ENCODE assay signal across 18 cellular contexts in genomic region chr18:75221902-75222301, GRCh38. TPM values are rescaled to one million over a fixed set of nuclear protein-coding genes. Genes with fewer than 3 reads are reported as not detected.
DNase-seq lines count a peak whose midpoint lies in the region; ATAC-seq and TF ChIP-seq lines count a peak whose summit lies in the region.
"Had no signal": no experiment of that assay in that cellular context is flagged by ENCODE, and none has a peak within 500 bp of the region (broad histone marks: within the 10 kb centered on the region; RNA-seq: fewer than 3 reads in every experiment).

No MANE protein-coding gene starts in this region.

- H3K9me3 ChIP-seq in CD4-positive, alpha-beta memory T cell (ENCODE audit: control insufficient read depth in 1 of 2, low read length in 2 of 2): no peaks in the 10 kb centered on the region
- H3K9me3 ChIP-seq in naive thymus-derived CD4-positive, alpha-beta T cell (ENCODE audit: control insufficient read depth in 2 of 3, low read length in 3 of 3): no peaks in the 10 kb centered on the region
- H3K9me3 ChIP-seq: mucosa of descending colon, tibial artery had no signal

- no peaks in the 10 kb centered on the region; the same call in 1 of the 2 replicates for H3K36me3 ChIP-seq in BJ (ENCODE audit: control insufficient read depth, insufficient read depth, low read length)
- no peaks in the 10 kb centered on the region for H3K36me3 ChIP-seq in CD4-positive, alpha-beta memory T cell (ENCODE audit: insufficient read depth, low read length)
- H3K36me3 ChIP-seq in naive thymus-derived CD4-positive, alpha-beta T cell (ENCODE audit: control insufficient read depth in 2 of 3, insufficient read depth in 3 of 3, low read length in 3 of 3): peaks cover 0 to 3% (median 0%) of the 10 kb centered on the region in 3 experiments
- H3K36me3 ChIP-seq: tibial artery had no signal

- POLR2A ChIA-PET in BJ (lab: Charles Lee): no interaction called here
- POLR2A ChIA-PET in CD4-positive, alpha-beta memory T cell (lab: Charles Lee; ENCODE audit: partially characterized antibody): interaction anchor here (1.0 to 1.5 kb wide), 3 partner anchors 9 to 17 kb away, joined by 3 read pairs; no protein-coding TSS in a partner anchor
- POLR2A ChIA-PET in activated naive CD8-positive, alpha-beta T cell treated with anti-CD3 and anti-CD28 coated beads, Interleukin-2, amount 10 ng/mL, durations not matched to agents 7 days and 5 days (lab: Charles Lee): interaction anchor here (0.7 kb wide), 1 partner anchor 13 kb away, joined by 5 read pairs; the partner anchor contains the start of gene PTGR3
- POLR2A ChIA-PET in naive thymus-derived CD4-positive, alpha-beta T cell (lab: Charles Lee): interaction anchor here (0.6 to 2.3 kb wide), 3 partner anchors 10 to 19 kb away, joined by 3 to 13 read pairs (median 5); partner anchors contain the start of gene PTGR3

- H3K4me1 ChIP-seq in CD4-positive, alpha-beta memory T cell (ENCODE audit: insufficient read depth, low read length): peaks cover 32% of the 10 kb centered on the region
- peaks cover 6 to 13% of the 10 kb centered on the region in 2 donors for H3K4me1 ChIP-seq in naive thymus-derived CD4-positive, alpha-beta T cell (ENCODE audit: control insufficient read depth in 2 of 2, insufficient read depth in 2 of 2, low read length in 2 of 2)

- no peaks in the 10 kb centered on the region for H3K27me3 ChIP-seq in BJ (ENCODE audit: control insufficient read depth, insufficient read depth, low read length)
- H3K27me3 ChIP-seq in CD4-positive, alpha-beta memory T cell (ENCODE audit: insufficient read depth, low read length): no peaks in the 10 kb centered on the region
- no peaks in the 10 kb centered on the region for H3K27me3 ChIP-seq in naive thymus-derived CD4-positive, alpha-beta T cell (ENCODE audit: control insufficient read depth in 2 of 2, insufficient read depth in 2 of 2, low read length in 2 of 2)
- H3K27me3 ChIP-seq: tibial artery had no signal

- no peaks in the 10 kb centered on the region for H3K27me3 Mint-ChIP-seq in CD4-positive, alpha-beta memory T cell
- H3K27me3 Mint-ChIP-seq in activated naive CD8-positive, alpha-beta T cell treated with anti-CD3 and anti-CD28 coated beads, Interleukin-2, amount 10 ng/mL, durations not matched to agents 7 days and 5 days: no peaks in the 10 kb centered on the region
- H3K27me3 Mint-ChIP-seq in naive thymus-derived CD4-positive, alpha-beta T cell: no peaks in the 10 kb centered on the region

- no peak overlapping the region for H3K27ac ChIP-seq in CD4-positive, alpha-beta memory T cell (ENCODE audit: low read depth, low read length)
- H3K27ac ChIP-seq in naive thymus-derived CD4-positive, alpha-beta T cell (ENCODE audit: low read depth, low read length): peak overlapping the region; percentile 31
- H3K27ac ChIP-seq: GM23248, tibial artery had no signal

- H3K27ac Mint-ChIP-seq in CD4-positive, alpha-beta memory T cell: peak overlapping the region in 4 of 7 donors; percentile 38 to 89 (median 58)
- peak overlapping the region; percentile 58 for H3K27ac Mint-ChIP-seq in activated naive CD8-positive, alpha-beta T cell treated with anti-CD3 and anti-CD28 coated beads, Interleukin-2, amount 10 ng/mL, durations not matched to agents 7 days and 5 days
- peak overlapping the region in 8 of 9 donors; percentile 36 to 88 (median 76) for H3K27ac Mint-ChIP-seq in naive thymus-derived CD4-positive, alpha-beta T cell

- TF ChIP-seq CTCF in BJ (IDR thresholded peaks at IDR 0.05; ENCODE audit: insufficient read depth, low read depth, low read length): no peak

- H3K4me3 ChIP-seq in BJ (ENCODE audit: low read depth, low read length): peak overlapping the region; percentile 11
- no peak overlapping the region for H3K4me3 ChIP-seq in CD4-positive, alpha-beta memory T cell (ENCODE audit: low read length in 2 of 2)
- H3K4me3 ChIP-seq in naive thymus-derived CD4-positive, alpha-beta T cell (ENCODE audit: low read length): no peak overlapping the region
- H3K4me3 ChIP-seq: GM23248, mucosa of descending colon, tibial artery had no signal

- no peak for DNase-seq in BJ (ENCODE audit: low read depth)
- DNase-seq in CD4-positive, alpha-beta memory T cell: no peak
- no peak for DNase-seq in activated naive CD8-positive, alpha-beta T cell treated with anti-CD3 and anti-CD28 coated beads, Interleukin-2, amount 10 ng/mL, durations not matched to agents 7 days and 5 days
- DNase-seq in naive thymus-derived CD4-positive, alpha-beta T cell: no peak
- no peak for DNase-seq in stimulated activated CD4-positive, alpha-beta T cell treated with anti-CD3 and anti-CD28 coated beads, Interleukin-1b, Interleukin-23, amount 100 ng/mL, for 48 hours
- DNase-seq in stimulated activated CD4-positive, alpha-beta T cell treated with anti-CD3 and anti-CD28 coated beads, Interleukin-4, amount 100 ng/mL, for 24 hours: no peak
- DNase-seq: Calu3; caudate nucleus; effector CD4-positive, alpha-beta T cell; mucosa of descending colon; NCI-H2029; NCI-H510A; occipital lobe; stimulated activated CD4-positive, alpha-beta T cell treated with anti-CD3 and anti-CD28 coated beads, Interleukin-12 subunit alpha, Interleukin-12 subunit beta, amount 100 ng/mL, for 4 hours; SW 1271; tibial artery had no signal

- H3K4me1 Mint-ChIP-seq in CD4-positive, alpha-beta memory T cell: peaks cover 29 to 82% (median 55%) of the 10 kb centered on the region in 4 donors
- peaks cover 22% of the 10 kb centered on the region for H3K4me1 Mint-ChIP-seq in activated naive CD8-positive, alpha-beta T cell treated with anti-CD3 and anti-CD28 coated beads, Interleukin-2, amount 10 ng/mL, durations not matched to agents 7 days and 5 days
- peaks cover 11 to 100% (median 95%) of the 10 kb centered on the region in 7 donors for H3K4me1 Mint-ChIP-seq in naive thymus-derived CD4-positive, alpha-beta T cell

- H3K4me3 Mint-ChIP-seq in CD4-positive, alpha-beta memory T cell: peak overlapping the region in 7 of 8 donors; percentile 11 to 67 (median 59)
- H3K4me3 Mint-ChIP-seq in activated naive CD8-positive, alpha-beta T cell treated with anti-CD3 and anti-CD28 coated beads, Interleukin-2, amount 10 ng/mL, durations not matched to agents 7 days and 5 days: peak overlapping the region; percentile 42
- peak overlapping the region in 8 of 10 donors; percentile 22 to 84 (median 70) for H3K4me3 Mint-ChIP-seq in naive thymus-derived CD4-positive, alpha-beta T cell

- ATAC-seq in activated naive CD8-positive, alpha-beta T cell treated with anti-CD3 and anti-CD28 coated beads, Interleukin-2, amount 10 ng/mL, durations not matched to agents 7 days and 5 days (ENCODE audit: low read depth): no peak
- ATAC-seq in naive thymus-derived CD4-positive, alpha-beta T cell: no peak
- no peak for ATAC-seq in HG03460 (IDR thresholded peaks at IDR 0.05; ENCODE audit: unreplicated experiment)
- ATAC-seq: mucosa of descending colon had no signal

- peaks cover 0 to 3% of the 10 kb centered on the region in 2 donors for H3K36me3 Mint-ChIP-seq in CD4-positive, alpha-beta memory T cell
- peaks cover 3% of the 10 kb centered on the region for H3K36me3 Mint-ChIP-seq in activated naive CD8-positive, alpha-beta T cell treated with anti-CD3 and anti-CD28 coated beads, Interleukin-2, amount 10 ng/mL, durations not matched to agents 7 days and 5 days
- H3K36me3 Mint-ChIP-seq in naive thymus-derived CD4-positive, alpha-beta T cell: no peaks in the 10 kb centered on the region

- CTCF ChIA-PET in BJ (lab: Yijun Ruan, JAX): interaction anchor here (0.8 to 1.0 kb wide), 3 partner anchors 9 to 23 kb away, joined by 3 to 5 read pairs (median 4); no protein-coding TSS in a partner anchor
- CTCF ChIA-PET in CD4-positive, alpha-beta memory T cell (lab: Charles Lee; ENCODE audit: partially characterized antibody): interaction anchor here (1.6 kb wide), 1 partner anchor 9 kb away, joined by 5 read pairs; no protein-coding TSS in a partner anchor
- CTCF ChIA-PET in naive thymus-derived CD4-positive, alpha-beta T cell (lab: Charles Lee): interaction anchor here (0.7 kb wide), 1 partner anchor 11 kb away, joined by 4 read pairs; the partner anchor contains the start of gene TSHZ1

- intact Hi-C loops in CD4-positive, alpha-beta memory T cell (cut with micrococcal nuclease): no loop called here
- intact Hi-C loops in naive thymus-derived CD4-positive, alpha-beta T cell (cut with micrococcal nuclease): loop anchor here in 1 of 2 donors (1.0 kb wide), 1 partner anchor 9 kb away; no protein-coding TSS in a partner anchor

- no peaks in the 10 kb centered on the region for H3K9me3 Mint-ChIP-seq in CD4-positive, alpha-beta memory T cell
- H3K9me3 Mint-ChIP-seq in activated naive CD8-positive, alpha-beta T cell treated with anti-CD3 and anti-CD28 coated beads, Interleukin-2, amount 10 ng/mL, durations not matched to agents 7 days and 5 days: no peaks in the 10 kb centered on the region
- H3K9me3 Mint-ChIP-seq in naive thymus-derived CD4-positive, alpha-beta T cell: no peaks in the 10 kb centered on the region

RNA-seq across cellular contexts. Expression of gene TSHZ1, which starts 11.3 kb away (rescaled TPM):
- 19.3 and 23.9 TPM in 2 replicates for polyA plus RNA-seq in BJ (2011; rRNA removed)
- polyA minus RNA-seq in BJ (2011; rRNA and poly(A)+ RNA removed): 29.9 and 37.0 TPM in 2 replicates
- 10 to 100 TPM; 30.1 to 32.0 TPM for total RNA-seq in CD4-positive, alpha-beta memory T cell
- 1 to 10 TPM in 1 of 2 donors, under 1 TPM in 1; 0.84 to 6.5 TPM for polyA plus RNA-seq in CD4-positive, alpha-beta memory T cell
- 10 to 100 TPM; 23.7 to 25.2 TPM for total RNA-seq in activated naive CD8-positive, alpha-beta T cell treated with anti-CD3 and anti-CD28 coated beads, Interleukin-2, amount 10 ng/mL, durations not matched to agents 7 days and 5 days
- total RNA-seq in naive thymus-derived CD4-positive, alpha-beta T cell: 10 to 100 TPM; 17.9 to 33.5 (median 25.7) TPM
- 1 to 10 TPM; 4.5 to 6.6 TPM for polyA plus RNA-seq in naive thymus-derived CD4-positive, alpha-beta T cell

RNA-seq across cellular contexts. Expression of gene PTGR3, which starts 13.0 kb away (rescaled TPM):
- 63.0 and 70.3 TPM in 2 replicates for polyA plus RNA-seq in BJ (2011; rRNA removed)
- 58.4 and 99.1 TPM in 2 replicates for polyA minus RNA-seq in BJ (2011; rRNA and poly(A)+ RNA removed)
- 10 to 100 TPM; 55.9 to 56.7 TPM for total RNA-seq in CD4-positive, alpha-beta memory T cell
- polyA plus RNA-seq in CD4-positive, alpha-beta memory T cell: 10 to 100 TPM; 21.0 to 29.3 TPM
- 10 to 100 TPM; 36.6 to 37.2 TPM for total RNA-seq in activated naive CD8-positive, alpha-beta T cell treated with anti-CD3 and anti-CD28 coated beads, Interleukin-2, amount 10 ng/mL, durations not matched to agents 7 days and 5 days
- total RNA-seq in naive thymus-derived CD4-positive, alpha-beta T cell: 10 to 100 TPM; 25.1 to 59.1 (median 31.7) TPM
- 10 to 100 TPM; 17.0 to 25.5 TPM for polyA plus RNA-seq in naive thymus-derived CD4-positive, alpha-beta T cell
